Comparison of ENCODE assay signal across 15 cellular contexts in genomic region chr5:149387982-149388381, GRCh38. TPM values are rescaled to one million over a fixed set of nuclear protein-coding genes. Genes with fewer than 3 reads are reported as not detected.
A peak's percentile ranks its signal among the peaks of the same experiment; 100 is the strongest.
DNase-seq lines count a peak whose midpoint lies in the region; ATAC-seq lines count a peak whose summit lies in the region.
"Had no signal": no experiment of that assay in that cellular context is flagged by ENCODE, and none has a peak within 500 bp of the region (broad histone marks: within the 10 kb centered on the region; RNA-seq: fewer than 3 reads in every experiment).

No MANE protein-coding gene starts in this region.

- DNase-seq in LHCN-M2 (ENCODE audit: low read depth) (peak; percentile 39), fibroblast of gingiva (ENCODE audit: low read depth) (peak; percentile 20), activated gamma-delta T cell (lab: John Stamatoyannopoulos, UW) (no peak), KBM-7 (no peak)
- no peak for DNase-seq in natural killer cell treated with Interleukin-12 subunit alpha and Interleukin-12 subunit beta and Interleukin-15 and Interleukin-18, amount 100 ng/mL, for 72 hours (ENCODE audit: low spot score)
- no peak for DNase-seq in stimulated activated naive CD4-positive, alpha-beta T cell (lab: John Stamatoyannopoulos, UW)
- DNase-seq: activated T-cell treated with anti-CD3 and anti-CD28 coated beads for 4 hours; CD8-positive, alpha-beta T cell; erythroblast; NCI-H510A treated with DMSO at 0.1 percent for 48 hours had no signal

- H3K9ac ChIP-seq in stomach smooth muscle (ENCODE audit: low read length in 2 of 2) = peak overlapping the region; percentile 71 to 72

- H3K27ac Mint-ChIP-seq in natural killer cell treated with Interleukin-12 subunit alpha and Interleukin-12 subunit beta and Interleukin-15 and Interleukin-18, amount 100 ng/mL, for 72 hours = no peak overlapping the region
- H3K27ac Mint-ChIP-seq: CD8-positive, alpha-beta T cell had no signal

- H3K9me3 ChIP-seq in mesodermal cell (ENCODE audit: control insufficient read depth, low read length) (peaks cover 5% of the 10 kb centered on the region), stomach smooth muscle (ENCODE audit: control insufficient read depth in 2 of 2, low read length in 2 of 2) (no peaks in the 10 kb centered on the region)

- peak overlapping the region; percentile 53 for H3K27ac ChIP-seq in mesodermal cell (ENCODE audit: low read depth, low read length, severe bottlenecking)
- peak overlapping the region; percentile 99 for H3K27ac ChIP-seq in stomach smooth muscle (ENCODE audit: low read length)
- H3K27ac ChIP-seq: VCaP had no signal

- H3K4me3 ChIP-seq in mesodermal cell (ENCODE audit: extremely low read depth, insufficient read depth, low read length, poor library complexity, severe bottlenecking) (no peak overlapping the region), stomach smooth muscle (ENCODE audit: low read length in 2 of 2) (peak overlapping the region; percentile 4 to 40)
- H3K4me3 ChIP-seq: body of pancreas had no signal

- peaks cover 40% of the 10 kb centered on the region for H3K4me1 ChIP-seq in mesodermal cell (ENCODE audit: control insufficient read depth, insufficient read depth, low read length, poor library complexity, severe bottlenecking)
- H3K4me1 ChIP-seq in stomach smooth muscle (ENCODE audit: control insufficient read depth, insufficient read depth, low read length) = peaks cover 87% of the 10 kb centered on the region
- H3K4me1 ChIP-seq: body of pancreas had no signal

- 100% methylated on average over 1 of the region's 1 CpG for WGBS in mesodermal cell (ENCODE audit: insufficient coverage in 2 of 2), 2 experiments

- no peaks in the 10 kb centered on the region for H3K4me1 Mint-ChIP-seq in natural killer cell treated with Interleukin-12 subunit alpha and Interleukin-12 subunit beta and Interleukin-15 and Interleukin-18, amount 100 ng/mL, for 72 hours (ENCODE audit: low read depth in 2 of 2)

- no peaks in the 10 kb centered on the region for H3K27me3 ChIP-seq in stomach smooth muscle (ENCODE audit: control insufficient read depth in 1 of 2, insufficient read depth in 2 of 2, low read length in 2 of 2)
- H3K27me3 ChIP-seq: body of pancreas had no signal

- H3K36me3 ChIP-seq in mesodermal cell (ENCODE audit: control insufficient read depth, insufficient read depth, low read length) = no peaks in the 10 kb centered on the region
- H3K36me3 ChIP-seq in stomach smooth muscle (ENCODE audit: control insufficient read depth in 2 of 2, insufficient read depth in 2 of 2, low read length in 2 of 2) = no peaks in the 10 kb centered on the region

- in situ Hi-C loops in KBM-7 (cut with MboI; ENCODE audit: low pct_unique_long_range_greater_than_20kb, low sequenced_read_pairs) = no loop called here

- no peaks in the 10 kb centered on the region for H3K9me3 Mint-ChIP-seq in natural killer cell treated with Interleukin-12 subunit alpha and Interleukin-12 subunit beta and Interleukin-15 and Interleukin-18, amount 100 ng/mL, for 72 hours
- H3K9me3 Mint-ChIP-seq: CD8-positive, alpha-beta T cell had no signal

- no peak for ATAC-seq in natural killer cell treated with Interleukin-12 subunit alpha and Interleukin-12 subunit beta and Interleukin-15 and Interleukin-18, amount 100 ng/mL, for 72 hours
- ATAC-seq: body of pancreas; CD8-positive, alpha-beta T cell had no signal

- H3K4me3 Mint-ChIP-seq in natural killer cell treated with Interleukin-12 subunit alpha and Interleukin-12 subunit beta and Interleukin-15 and Interleukin-18, amount 100 ng/mL, for 72 hours = no peak overlapping the region
- H3K4me3 Mint-ChIP-seq: CD8-positive, alpha-beta T cell had no signal

- no peaks in the 10 kb centered on the region for H3K36me3 Mint-ChIP-seq in natural killer cell treated with Interleukin-12 subunit alpha and Interleukin-12 subunit beta and Interleukin-15 and Interleukin-18, amount 100 ng/mL, for 72 hours
- H3K36me3 Mint-ChIP-seq: CD8-positive, alpha-beta T cell had no signal

- H3K27me3 Mint-ChIP-seq in natural killer cell treated with Interleukin-12 subunit alpha and Interleukin-12 subunit beta and Interleukin-15 and Interleukin-18, amount 100 ng/mL, for 72 hours = no peaks in the 10 kb centered on the region

RNA-seq across cellular contexts. Expression of gene IL17B, which starts 8.9 kb away (rescaled TPM):
- not detected in 2 replicates for total RNA-seq in LHCN-M2 (2014; rRNA removed)
- not detected for polyA plus RNA-seq in LHCN-M2 (2012)
- 1.7 TPM for polyA plus RNA-seq in mesodermal cell (2013, experiment 1 of 2)
- polyA plus RNA-seq in mesodermal cell (2013, experiment 2 of 2) = 1.0 TPM
- total RNA-seq in natural killer cell treated with Interleukin-12 subunit alpha and Interleukin-12 subunit beta and Interleukin-15 and Interleukin-18, amount 100 ng/mL, for 72 hours = not detected
- total RNA-seq: body of pancreas; CD8-positive, alpha-beta T cell; mesenteric fat pad had no signal

RNA-seq across cellular contexts. Expression of gene PCYOX1L, which starts 30.1 kb away (rescaled TPM):
- total RNA-seq in LHCN-M2 (2014; rRNA removed) = 5.9 and 6.3 TPM in 2 replicates
- 5.0 TPM for polyA plus RNA-seq in LHCN-M2 (2012)
- 13.9 TPM for polyA plus RNA-seq in mesodermal cell (2013, experiment 1 of 2)
- 13.2 TPM for polyA plus RNA-seq in mesodermal cell (2013, experiment 2 of 2)
- total RNA-seq in natural killer cell treated with Interleukin-12 subunit alpha and Interleukin-12 subunit beta and Interleukin-15 and Interleukin-18, amount 100 ng/mL, for 72 hours = 10 to 100 TPM; 13.1 to 31.6 TPM

RNA-seq across cellular contexts. Expression of gene GRPEL2, which starts 42.7 kb away (rescaled TPM):
- total RNA-seq in LHCN-M2 (2014; rRNA removed) = 13.9 and 16.8 TPM in 2 replicates
- 3.4 TPM for polyA plus RNA-seq in LHCN-M2 (2012)
- 11.0 TPM for polyA plus RNA-seq in mesodermal cell (2013, experiment 1 of 2)
- 12.0 TPM for polyA plus RNA-seq in mesodermal cell (2013, experiment 2 of 2)
- 10 to 100 TPM; 23.6 to 36.8 TPM for total RNA-seq in natural killer cell treated with Interleukin-12 subunit alpha and Interleukin-12 subunit beta and Interleukin-15 and Interleukin-18, amount 100 ng/mL, for 72 hours

Comparison
In these comparisons a context has a peak if more than half of its experiments do, and no peak if none do; other contexts are left out.
1. DNase-seq: peak in LHCN-M2 (single experiment) and fibroblast of gingiva (single experiment); none in activated gamma-delta T cell (single experiment), natural killer cell treated with Interleukin-12 subunit alpha and Interleukin-12 subunit beta and Interleukin-15 and Interleukin-18, amount 100 ng/mL, for 72 hours (single experiment), stimulated activated naive CD4-positive, alpha-beta T cell (0 of 6) and KBM-7 (single experiment).